19 cellular contexts compared by ENCODE assay signal in the genomic region with DNA sequence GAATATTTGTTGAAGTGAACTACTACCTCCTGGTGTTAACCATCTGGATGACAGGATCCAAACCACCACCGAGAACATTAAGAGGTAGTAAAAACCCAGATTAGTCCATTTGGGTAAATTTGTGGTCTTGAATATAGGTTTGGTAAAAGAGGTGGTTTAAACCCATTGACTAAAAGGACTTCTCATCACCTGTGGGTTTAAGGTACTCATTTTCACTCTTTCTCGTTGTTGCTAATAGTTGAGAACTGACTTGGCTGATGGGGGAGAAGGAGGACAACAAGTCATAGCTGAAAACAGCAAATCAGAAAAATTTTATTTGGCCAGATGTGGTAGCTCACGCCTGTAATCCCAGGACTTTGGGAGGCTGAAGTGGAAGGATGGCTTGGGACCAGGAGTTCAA. TPM values are rescaled to one million over a fixed set of nuclear protein-coding genes. Genes with fewer than 3 reads are reported as not detected.
A peak's percentile ranks its signal among the peaks of the same experiment; 100 is the strongest.
DNase-seq lines count a peak whose midpoint lies in the region; ATAC-seq, FAIRE-seq and TF ChIP-seq lines count a peak whose summit lies in the region.
"Had no signal": no experiment of that assay in that cellular context is flagged by ENCODE, and none has a peak within 500 bp of the region (broad histone marks: within the 10 kb centered on the region; RNA-seq: fewer than 3 reads in every experiment).

No MANE protein-coding gene starts in this region.

- no peak overlapping the region for H3K4me3 Mint-ChIP-seq in activated CD4-positive, alpha-beta T cell treated with anti-CD3 and anti-CD28 coated beads, Interleukin-2, amount 10 ng/mL, durations not matched to agents 24 days and 14 days
- H3K4me3 Mint-ChIP-seq in stimulated activated naive CD8-positive, alpha-beta T cell treated with anti-CD3 and anti-CD28 coated beads, Interleukin-15, Interleukin-2, amounts not matched to agents 100 ng/mL and 50 ng/mL, for 24 hours, result no peak overlapping the region
- no peak overlapping the region for H3K4me3 Mint-ChIP-seq in effector memory CD8-positive, alpha-beta T cell
- H3K4me3 Mint-ChIP-seq in osteocyte (ENCODE audit: unreplicated experiment), result no peak overlapping the region

- TF ChIP-seq CTCF in kidney (IDR thresholded peaks at IDR 0.05; ENCODE audit: borderline replicate concordance, extremely low read depth, insufficient read depth), result no peak
- no peak for TF ChIP-seq CTCF in brain microvascular endothelial cell (IDR thresholded peaks at IDR 0.05; ENCODE audit: low read depth, low read length, missing control alignments)
- TF ChIP-seq CTCF in osteocyte (IDR thresholded peaks at IDR 0.05), result no peak

- H3K4me3 ChIP-seq in kidney (ENCODE audit: low read length in 2 of 2) (no peak overlapping the region), brain microvascular endothelial cell (ENCODE audit: low read depth, low read length) (no peak overlapping the region)

- ATAC-seq in stimulated activated naive CD8-positive, alpha-beta T cell treated with anti-CD3 and anti-CD28 coated beads, Interleukin-15, Interleukin-2, amounts not matched to agents 100 U/mL and 50 U/mL, for 24 hours, result no peak
- no peak for ATAC-seq in effector memory CD8-positive, alpha-beta T cell (replicated peaks)

- H3K36me3 Mint-ChIP-seq in activated CD4-positive, alpha-beta T cell treated with anti-CD3 and anti-CD28 coated beads, Interleukin-2, amount 10 ng/mL, durations not matched to agents 24 days and 14 days (ENCODE audit: low read depth), result peaks cover 33% of the 10 kb centered on the region
- peaks cover 19% of the 10 kb centered on the region for H3K36me3 Mint-ChIP-seq in stimulated activated naive CD8-positive, alpha-beta T cell treated with anti-CD3 and anti-CD28 coated beads, Interleukin-15, Interleukin-2, amounts not matched to agents 100 ng/mL and 50 ng/mL, for 24 hours (ENCODE audit: low read depth)
- peaks cover 38% of the 10 kb centered on the region for H3K36me3 Mint-ChIP-seq in effector memory CD8-positive, alpha-beta T cell (ENCODE audit: insufficient read depth)
- H3K36me3 Mint-ChIP-seq in osteocyte (ENCODE audit: unreplicated experiment), result peaks cover 25% of the 10 kb centered on the region

- no peaks in the 10 kb centered on the region for H3K9me3 Mint-ChIP-seq in activated CD4-positive, alpha-beta T cell treated with anti-CD3 and anti-CD28 coated beads, Interleukin-2, amount 10 ng/mL, durations not matched to agents 24 days and 14 days
- no peaks in the 10 kb centered on the region for H3K9me3 Mint-ChIP-seq in stimulated activated naive CD8-positive, alpha-beta T cell treated with anti-CD3 and anti-CD28 coated beads, Interleukin-15, Interleukin-2, amounts not matched to agents 100 ng/mL and 50 ng/mL, for 24 hours
- no peaks in the 10 kb centered on the region for H3K9me3 Mint-ChIP-seq in effector memory CD8-positive, alpha-beta T cell
- no peaks in the 10 kb centered on the region for H3K9me3 Mint-ChIP-seq in osteocyte (ENCODE audit: unreplicated experiment)

- no peak for FAIRE-seq in kidney (lab: Jason Lieb, UNC)
- FAIRE-seq: GM19239 had no signal

- no peaks in the 10 kb centered on the region for H3K27me3 Mint-ChIP-seq in activated CD4-positive, alpha-beta T cell treated with anti-CD3 and anti-CD28 coated beads, Interleukin-2, amount 10 ng/mL, durations not matched to agents 24 days and 14 days
- H3K27me3 Mint-ChIP-seq in stimulated activated naive CD8-positive, alpha-beta T cell treated with anti-CD3 and anti-CD28 coated beads, Interleukin-15, Interleukin-2, amounts not matched to agents 100 ng/mL and 50 ng/mL, for 24 hours, result no peaks in the 10 kb centered on the region
- H3K27me3 Mint-ChIP-seq in effector memory CD8-positive, alpha-beta T cell, result no peaks in the 10 kb centered on the region
- no peaks in the 10 kb centered on the region for H3K27me3 Mint-ChIP-seq in osteocyte (ENCODE audit: unreplicated experiment)

- no peaks in the 10 kb centered on the region for H3K9me3 ChIP-seq in kidney (ENCODE audit: control insufficient read depth in 1 of 2, low read length in 2 of 2)

- H3K4me1 ChIP-seq in kidney (ENCODE audit: control insufficient read depth in 1 of 2, insufficient read depth in 1 of 2, low read depth in 1 of 2, low read length in 2 of 2), result peaks cover 0 to 3% of the 10 kb centered on the region in 2 donors

- intact Hi-C loops in activated CD4-positive, alpha-beta T cell treated with anti-CD3 and anti-CD28 coated beads, Interleukin-2, amount 10 ng/mL, durations not matched to agents 24 days and 14 days (cut with micrococcal nuclease), result loop anchor here (5.0 kb wide), 1 partner anchor 37 kb away; no protein-coding TSS in a partner anchor
- intact Hi-C loops in kidney (cut with DNase I), result no loop called here

- H3K27me3 ChIP-seq in brain microvascular endothelial cell (replicated peaks), result no peaks in the 10 kb centered on the region

- H3K27ac ChIP-seq in kidney (ENCODE audit: low read depth in 2 of 2, low read length in 2 of 2) (no peak overlapping the region), brain microvascular endothelial cell (no peak overlapping the region)

- no peak overlapping the region for H3K9ac ChIP-seq in kidney (ENCODE audit: low read length in 2 of 2)

- DNase-seq in activated CD4-positive, alpha-beta T cell treated with anti-CD3 and anti-CD28 coated beads, Interleukin-2, amount 10 ng/mL, durations not matched to agents 24 days and 14 days, result no peak
- no peak for DNase-seq in activated CD4-positive, alpha-beta T cell treated with anti-CD3 and anti-CD28 coated beads, Interleukin-2, amount 50 U/mL, for 4 hours
- no peak for DNase-seq in stimulated activated naive CD8-positive, alpha-beta T cell treated with anti-CD3 and anti-CD28 coated beads, Interleukin-15, Interleukin-2, amounts not matched to agents 100 U/mL and 50 U/mL, for 24 hours
- DNase-seq in effector memory CD8-positive, alpha-beta T cell, result no peak
- DNase-seq in kidney, result no peak
- DNase-seq in brain microvascular endothelial cell, result no peak
- DNase-seq in osteocyte (ENCODE audit: extremely low spot score, unreplicated experiment), result no peak
- DNase-seq: DMS 273 treated with DMSO at 0.1 percent for 48 hours, GF-D8, H7, KBM-7, MV-4-11, NCI-H1417 treated with DMSO at 0.1 percent for 48 hours, NCI-H1930, NCI-H446, NCI-H69, RPMI8226 had no signal

- H3K4me1 Mint-ChIP-seq in activated CD4-positive, alpha-beta T cell treated with anti-CD3 and anti-CD28 coated beads, Interleukin-2, amount 10 ng/mL, durations not matched to agents 24 days and 14 days, result peaks cover 17% of the 10 kb centered on the region
- peaks cover 22% of the 10 kb centered on the region for H3K4me1 Mint-ChIP-seq in stimulated activated naive CD8-positive, alpha-beta T cell treated with anti-CD3 and anti-CD28 coated beads, Interleukin-15, Interleukin-2, amounts not matched to agents 100 ng/mL and 50 ng/mL, for 24 hours (ENCODE audit: low read depth)
- peaks cover 7 to 31% of the 10 kb centered on the region in 2 donors for H3K4me1 Mint-ChIP-seq in effector memory CD8-positive, alpha-beta T cell (ENCODE audit: low read depth in 2 of 2)
- H3K4me1 Mint-ChIP-seq in osteocyte (ENCODE audit: unreplicated experiment), result peaks cover 5% of the 10 kb centered on the region

- peak overlapping the region; percentile 9 for H3K27ac Mint-ChIP-seq in activated CD4-positive, alpha-beta T cell treated with anti-CD3 and anti-CD28 coated beads, Interleukin-2, amount 10 ng/mL, durations not matched to agents 24 days and 14 days
- H3K27ac Mint-ChIP-seq in stimulated activated naive CD8-positive, alpha-beta T cell treated with anti-CD3 and anti-CD28 coated beads, Interleukin-15, Interleukin-2, amounts not matched to agents 100 ng/mL and 50 ng/mL, for 24 hours, result peak overlapping the region; percentile 6
- H3K27ac Mint-ChIP-seq in effector memory CD8-positive, alpha-beta T cell, result peak overlapping the region; percentile 59 to 71
- H3K27ac Mint-ChIP-seq in osteocyte (ENCODE audit: unreplicated experiment), result no peak overlapping the region

- H3K36me3 ChIP-seq in kidney (ENCODE audit: control insufficient read depth in 1 of 2, insufficient read depth in 2 of 2, low read length in 2 of 2) (peaks cover 3 to 10% of the 10 kb centered on the region in 2 donors), brain microvascular endothelial cell (replicated peaks) (no peaks in the 10 kb centered on the region)

- in situ Hi-C loops in brain microvascular endothelial cell (cut with HindIII; ENCODE audit: low pct_ligation_motif_present, low sequenced_read_pairs), result no loop called here

RNA-seq across cellular contexts. Expression of a gene that starts 59.2 kb away (rescaled TPM):
- 11.7 and 12.8 TPM in 2 replicates for total RNA-seq in activated CD4-positive, alpha-beta T cell treated with anti-CD3 and anti-CD28 coated beads, Interleukin-2, amount 10 ng/mL, durations not matched to agents 24 days and 14 days
- total RNA-seq in kidney (24.4 TPM), osteocyte (4.6 and 4.9 TPM in 2 replicates)
- 133 TPM for polyA plus RNA-seq in kidney (ENCODE audit: insufficient read depth, low read depth, low replicate concordance)
